In genomic region chr2:26922638-26923466, GRCh38 we compare ENCODE assay signal across 8 cellular contexts. TPM values are rescaled to one million over a fixed set of nuclear protein-coding genes. Genes with fewer than 3 reads are reported as not detected.
DNase-seq lines count a peak whose midpoint lies in the region; ATAC-seq and TF ChIP-seq lines count a peak whose summit lies in the region.

No MANE protein-coding gene starts in this region.

- DNase-seq in AG04450 (ENCODE audit: low read depth, low spot score) (no peak), GM20000 (ENCODE audit: low spot score) (peak; percentile 66), NCI-H2171 treated with DMSO at 0.1 percent for 48 hours (lab: John Stamatoyannopoulos, UW) (peak; percentile 87), lower lobe of right lung (no peak)

- POLR2A ChIA-PET in AG04450 (lab: Yijun Ruan, JAX): no interaction called here

- H3K27ac ChIP-seq in AG04450 (ENCODE audit: low read depth, low read length) (no peak overlapping the region), VCaP (peak overlapping the region; percentile 40), cingulate gyrus (ENCODE audit: low read depth, low read length) (peak overlapping the region; percentile 61), lower lobe of right lung (no peak overlapping the region)

- H3K9me3 ChIP-seq in AG04450 (ENCODE audit: control insufficient read depth, insufficient read depth, low read length) (no peaks in the 10 kb centered on the region), lower lobe of right lung (no peaks in the 10 kb centered on the region)

- no peaks in the 10 kb centered on the region for H3K36me3 ChIP-seq in lower lobe of right lung

- CTCF ChIA-PET in AG04450 (lab: Charles Lee): interaction anchor here (0.7 to 2.4 kb wide), 5 partner anchors 11 to 94 kb away, joined by 3 to 14 read pairs (median 3); no protein-coding TSS in a partner anchor

- H3K27ac Mint-ChIP-seq in stimulated activated memory B cell treated with anti-CD40 and anti-IgM and Interleukin-4, amounts not matched to agents 10 μg/mL and 1 μg/mL and 100 μg/mL, for 72 hours: no peak overlapping the region

- TF ChIP-seq CTCF in AG04450 (IDR thresholded peaks at IDR 0.05; ENCODE audit: low read depth, low read length): peak; percentile 54
- TF ChIP-seq CTCF in GM20000 (IDR thresholded peaks at IDR 0.05; ENCODE audit: extremely low read depth, missing control alignments): peak; percentile 33
- TF ChIP-seq CTCF in VCaP (conservative IDR thresholded peaks at IDR 0.05): peak; percentile 92
- peak; percentile 47 for TF ChIP-seq CTCF in lower lobe of right lung (IDR thresholded peaks at IDR 0.05)

- peaks cover 30% of the 10 kb centered on the region for H3K27me3 Mint-ChIP-seq in stimulated activated memory B cell treated with anti-CD40 and anti-IgM and Interleukin-4, amounts not matched to agents 10 μg/mL and 1 μg/mL and 100 μg/mL, for 72 hours

- no peaks in the 10 kb centered on the region for H3K4me1 Mint-ChIP-seq in stimulated activated memory B cell treated with anti-CD40 and anti-IgM and Interleukin-4, amounts not matched to agents 10 μg/mL and 1 μg/mL and 100 μg/mL, for 72 hours

- intact Hi-C loops in lower lobe of right lung (cut with DNase I): no loop called here

- peaks cover 26% of the 10 kb centered on the region for H3K27me3 ChIP-seq in AG04450 (ENCODE audit: control insufficient read depth, insufficient read depth, low read length)
- H3K27me3 ChIP-seq in lower lobe of right lung (ENCODE audit: low read depth): peaks cover 16% of the 10 kb centered on the region

- H3K4me3 Mint-ChIP-seq in stimulated activated memory B cell treated with anti-CD40 and anti-IgM and Interleukin-4, amounts not matched to agents 10 μg/mL and 1 μg/mL and 100 μg/mL, for 72 hours: no peak overlapping the region

- ATAC-seq in lower lobe of right lung: peak; percentile 42 to 78
- peak; percentile 78 for ATAC-seq in stimulated activated memory B cell treated with anti-CD40 and anti-IgM and Interleukin-4, amounts not matched to agents 10 μg/mL and 1 μg/mL and 100 μg/mL, for 72 hours
- no peak for ATAC-seq in HG03280 (IDR thresholded peaks at IDR 0.05; ENCODE audit: unreplicated experiment)

- H3K4me3 ChIP-seq in AG04450 (ENCODE audit: low read depth, low read length) (no peak overlapping the region), lower lobe of right lung (no peak overlapping the region)

- H3K36me3 Mint-ChIP-seq in stimulated activated memory B cell treated with anti-CD40 and anti-IgM and Interleukin-4, amounts not matched to agents 10 μg/mL and 1 μg/mL and 100 μg/mL, for 72 hours: no peaks in the 10 kb centered on the region

- no peaks in the 10 kb centered on the region for H3K9me3 Mint-ChIP-seq in stimulated activated memory B cell treated with anti-CD40 and anti-IgM and Interleukin-4, amounts not matched to agents 10 μg/mL and 1 μg/mL and 100 μg/mL, for 72 hours

- H3K4me1 ChIP-seq in lower lobe of right lung: no peaks in the 10 kb centered on the region

RNA-seq across cellular contexts. Expression of gene MAPRE3, which starts 47.6 kb away (rescaled TPM):
- polyA plus RNA-seq in AG04450 (2011; rRNA removed): 16.4 and 16.8 TPM in 2 replicates
- polyA minus RNA-seq in AG04450 (2011; rRNA and poly(A)+ RNA removed): 11.8 and 15.0 TPM in 2 replicates
- total RNA-seq in lower lobe of right lung: 27.1 TPM

Comparison
In these comparisons a context has a peak if more than half of its experiments do, and no peak if none do; other contexts are left out.
1. DNase-seq: peak in GM20000 (single experiment) and NCI-H2171 treated with DMSO at 0.1 percent for 48 hours (single experiment); none in AG04450 (single experiment) and lower lobe of right lung (single experiment).
2. H3K27ac ChIP-seq: peak in VCaP (single experiment) and cingulate gyrus (single experiment); none in AG04450 (single experiment) and lower lobe of right lung (single experiment).
3. CTCF ChIP-seq: peak in every context shown above with its lines; median percentile 92 in VCaP; 54 in AG04450; 47 in lower lobe of right lung; 33 in GM20000.